8 cellular contexts compared by ENCODE assay signal in the genomic region with DNA sequence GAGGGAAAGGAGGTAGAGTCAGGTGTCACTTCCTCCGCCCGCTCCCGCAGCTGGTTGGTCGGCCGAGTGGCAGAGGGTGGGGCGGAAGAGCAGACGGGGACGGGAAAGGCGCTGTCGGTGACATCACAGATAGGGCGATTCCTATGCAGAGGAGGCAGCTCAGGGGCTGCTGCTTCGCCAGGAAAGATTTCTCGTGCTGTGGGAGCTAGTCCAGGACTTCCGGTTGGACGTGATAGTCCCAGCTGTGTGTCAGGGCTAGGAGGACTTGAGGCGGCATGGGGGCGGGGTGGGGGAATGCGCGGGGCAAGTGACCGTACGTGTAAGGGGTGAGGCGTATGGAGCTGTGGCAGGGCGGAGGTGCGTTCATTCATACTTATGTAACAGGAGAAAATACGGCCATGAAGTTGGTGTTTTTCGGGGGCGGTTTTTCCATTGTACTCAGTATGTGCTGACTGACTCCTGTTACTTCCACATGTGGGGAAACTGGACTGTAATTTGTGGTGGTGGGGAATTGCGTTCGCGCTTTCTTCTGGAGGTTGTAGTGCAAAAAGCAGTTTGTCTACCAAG.
DNase-seq lines count a peak whose midpoint lies in the region; ATAC-seq lines count a peak whose summit lies in the region.
"Not testable (repeated sequence)": the region's sequence is repeated elsewhere in the genome, so short reads cannot be mapped to it uniquely, and the experiment has no call there.

No MANE protein-coding gene starts in this region.

- not testable (repeated sequence) for H3K4me1 ChIP-seq in mesodermal cell (ENCODE audit: control insufficient read depth, insufficient read depth, low read length, poor library complexity, severe bottlenecking)

- WGBS in mesodermal cell (ENCODE audit: insufficient coverage in 2 of 2), 2 experiments, result no CpG with 5 or more reads among the region's 30 CpGs

- not testable (repeated sequence) for H3K36me3 Mint-ChIP-seq in activated naive CD4-positive, alpha-beta T cell treated with anti-CD3 and anti-CD28 coated beads for 36 hours (ENCODE audit: low read depth)

- in situ Hi-C loops in Caki2 (cut with HindIII; ENCODE audit: low pct_unique_long_range_greater_than_20kb, low sequenced_read_pairs), result not testable (repeated sequence)

- CTCF ChIA-PET in activated naive CD4-positive, alpha-beta T cell treated with anti-CD3 and anti-CD28 coated beads for 36 hours (lab: Charles Lee), result not testable (repeated sequence)

- H3K4me1 Mint-ChIP-seq in activated naive CD4-positive, alpha-beta T cell treated with anti-CD3 and anti-CD28 coated beads for 36 hours (ENCODE audit: low read depth), result not testable (repeated sequence)

- peak overlapping the region; percentile 82 for H3K4me3 Mint-ChIP-seq in activated naive CD4-positive, alpha-beta T cell treated with anti-CD3 and anti-CD28 coated beads for 36 hours

- H3K27me3 Mint-ChIP-seq in activated naive CD4-positive, alpha-beta T cell treated with anti-CD3 and anti-CD28 coated beads for 36 hours (ENCODE audit: low read depth), result not testable (repeated sequence)

- H3K36me3 ChIP-seq in mesodermal cell (ENCODE audit: control insufficient read depth, insufficient read depth, low read length), result not testable (repeated sequence)

- not testable (repeated sequence) for H3K9me3 ChIP-seq in mesodermal cell (ENCODE audit: control insufficient read depth, low read length)

- DNase-seq in Caki2 (ENCODE audit: low read depth), result peak; percentile 78
- peak; percentile 66 for DNase-seq in activated naive CD4-positive, alpha-beta T cell treated with anti-CD3 and anti-CD28 coated beads for 36 hours
- DNase-seq in fibroblast of gingiva (ENCODE audit: low read depth), result peak; percentile 37
- DNase-seq in stimulated activated CD4-positive, alpha-beta T cell treated with anti-CD3 and anti-CD28 coated beads, Interleukin-4, amount 100 ng/mL, for 24 hours, result peak; percentile 66

- intact Hi-C loops in activated naive CD4-positive, alpha-beta T cell treated with anti-CD3 and anti-CD28 coated beads for 36 hours (cut with micrococcal nuclease), result not testable (repeated sequence)

- H3K4me3 ChIP-seq in mesodermal cell (ENCODE audit: extremely low read depth, insufficient read depth, low read length, poor library complexity, severe bottlenecking), result not testable (repeated sequence)

- peak overlapping the region; percentile 76 for H3K27ac ChIP-seq in mesodermal cell (ENCODE audit: low read depth, low read length, severe bottlenecking)

- peak overlapping the region; percentile 98 for H3K27ac Mint-ChIP-seq in activated naive CD4-positive, alpha-beta T cell treated with anti-CD3 and anti-CD28 coated beads for 36 hours

- H3K9me3 Mint-ChIP-seq in activated naive CD4-positive, alpha-beta T cell treated with anti-CD3 and anti-CD28 coated beads for 36 hours, result not testable (repeated sequence)

- ATAC-seq in GM21423 (IDR thresholded peaks at IDR 0.05; ENCODE audit: unreplicated experiment), result peak; percentile 88
- ATAC-seq in HG03565 (IDR thresholded peaks at IDR 0.05; ENCODE audit: unreplicated experiment), result peak; percentile 64
- peak; percentile 98 for ATAC-seq in SK-N-SH treated with all-trans-retinoic acid at 6 μM for 48 hours
